Comparison of ENCODE assay signal across 1 cellular context in genomic region chr6:169839029-169839481, GRCh38.
TF ChIP-seq lines count a peak whose summit lies in the region.

No MANE protein-coding gene starts in this region.

TF ChIP-seq in GM23338, 12 proteins besides CTCF, POLR2A, EP300 and RAD21 (continued from another document):
- TF ChIP-seq ZNF462 (CRISPR knock-in tag; IDR thresholded peaks at IDR 0.05) (no peak), CREB1 (CRISPR knock-in tag; IDR thresholded peaks at IDR 0.05; ENCODE audit: low read depth) (no peak), POLR2AphosphoS5 (IDR thresholded peaks at IDR 0.05; ENCODE audit: low read depth) (no peak), EZH2 (IDR thresholded peaks at IDR 0.05; ENCODE audit: low read depth, unreplicated experiment) (no peak), ZNF114 (CRISPR knock-in tag; IDR thresholded peaks at IDR 0.05) (no peak), REST (IDR thresholded peaks at IDR 0.05; ENCODE audit: unreplicated experiment) (no peak)
